ENCODE assay signal across 8 cellular contexts in the genomic region with DNA sequence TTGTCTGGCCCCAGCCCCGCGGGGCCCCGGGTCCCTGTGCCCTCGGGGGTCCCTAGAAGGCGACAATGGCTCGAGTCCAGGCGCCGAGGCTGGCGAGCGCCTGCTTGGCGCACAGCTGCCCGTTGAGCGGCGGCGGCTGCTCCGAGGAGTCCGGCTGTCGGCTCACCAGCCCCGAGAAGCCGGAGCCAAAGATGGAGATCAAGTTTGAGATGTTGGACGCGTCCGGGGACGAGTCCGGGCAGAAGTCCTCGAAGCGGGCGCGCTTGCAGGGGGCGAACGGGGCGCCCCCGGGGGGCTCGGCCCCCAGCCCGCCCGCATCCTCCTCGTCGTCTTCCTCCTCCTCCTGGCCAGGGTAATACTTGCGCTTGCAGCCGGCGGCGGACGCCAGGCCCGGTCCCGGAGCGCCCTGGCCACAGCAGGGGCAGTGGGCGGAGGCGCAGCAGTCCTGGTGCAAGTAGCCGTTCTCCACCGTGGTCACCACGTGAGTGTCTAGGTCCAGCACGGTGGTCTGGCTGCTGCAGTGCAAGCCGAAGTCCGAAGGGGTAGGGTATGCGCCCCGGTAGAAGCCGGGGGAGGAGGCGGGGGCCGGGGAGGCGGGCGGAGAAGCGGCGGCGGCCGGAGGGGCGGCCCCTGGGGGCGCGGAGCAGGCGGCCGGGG. TPM values are rescaled to one million over a fixed set of nuclear protein-coding genes. Genes with fewer than 3 reads are reported as not detected.
DNase-seq lines count a peak whose midpoint lies in the region; ATAC-seq and TF ChIP-seq lines count a peak whose summit lies in the region.

No MANE protein-coding gene starts in this region.

- TF ChIP-seq CTCF in Panc1 (IDR thresholded peaks at IDR 0.05): no peak
- no peak for TF ChIP-seq CTCF in thyroid gland (IDR thresholded peaks at IDR 0.05)

- TF ChIP-seq POLR2A in thyroid gland (IDR thresholded peaks at IDR 0.05): peak in 1 of 2 donors; percentile 5

- H3K9me3 ChIP-seq in Panc1 (ENCODE audit: control insufficient read depth, insufficient read depth, low read depth, low read length) (no peaks in the 10 kb centered on the region), thyroid gland (no peaks in the 10 kb centered on the region)

- DNase-seq in activated gamma-delta T cell (lab: John Stamatoyannopoulos, UW): peak; percentile 17
- DNase-seq in activated gamma-delta T cell treated with Interleukin-2 at 50 U/mL for 16 hours: no peak
- DNase-seq in Panc1 (ENCODE audit: low read depth, low spot score): no peak
- peak; percentile 72 to 78 for DNase-seq in lung microvascular endothelial cell (ENCODE audit: low read depth in 2 of 2)
- DNase-seq in thyroid gland: peak; percentile 51 to 56

- ATAC-seq in Panc1 (no peak), HG02852 (IDR thresholded peaks at IDR 0.05; ENCODE audit: unreplicated experiment) (no peak), GM19395 (IDR thresholded peaks at IDR 0.05; ENCODE audit: unreplicated experiment) (no peak)

- TSS peak; percentile 95 for BruUV-seq in Panc1 (replicated peaks; lab: Mats Ljungman, UMichigan)

- intact Hi-C loops in Panc1 (cut with micrococcal nuclease; ENCODE audit: unreplicated experiment) (loop anchor here (5.0 kb wide), 3 partner anchors 160 to 430 kb away; no protein-coding TSS in a partner anchor), thyroid gland (cut with DNase I) (loop anchor here (5.0 kb wide), 1 partner anchor 35 kb away; no protein-coding TSS in a partner anchor)

- H3K27me3 ChIP-seq in Panc1 (ENCODE audit: control insufficient read depth, insufficient read depth, low read length): no peaks in the 10 kb centered on the region
- no peaks in the 10 kb centered on the region for H3K27me3 ChIP-seq in thyroid gland

- peak overlapping the region; percentile 74 to 81 for H3K4me3 ChIP-seq in Panc1 (ENCODE audit: low read depth in 2 of 2, low read length in 2 of 2)
- peak overlapping the region; percentile 28 to 91 (median 81) for H3K4me3 ChIP-seq in thyroid gland (replicated peaks in 1 of 3)

- peaks cover 22% of the 10 kb centered on the region for H3K4me1 ChIP-seq in Panc1 (ENCODE audit: control insufficient read depth, insufficient read depth, low read length)
- peaks cover 30 to 33% of the 10 kb centered on the region in 2 donors for H3K4me1 ChIP-seq in thyroid gland

- CTCF ChIA-PET in Panc1 (lab: Charles Lee): interaction anchor here (0.6 kb wide), 1 partner anchor 46 kb away, joined by 3 read pairs; no protein-coding TSS in a partner anchor

- WGBS in thyroid gland, 2 donors: 0 to 1% methylated on average over 10 to 30 of the region's 70 CpGs

- POLR2A ChIA-PET in Panc1 (lab: Charles Lee): no interaction called here

- in situ Hi-C loops in Panc1 (cut with HindIII; ENCODE audit: low pct_unique_long_range_greater_than_20kb, low sequenced_read_pairs): no loop called here

- H3K27ac ChIP-seq in Panc1 (ENCODE audit: low read length) (peak overlapping the region; percentile 95), cingulate gyrus (ENCODE audit: low read depth, low read length) (peak overlapping the region; percentile 94), thyroid gland (peak overlapping the region; percentile 94 to 100 (median 98))

- H3K36me3 ChIP-seq in Panc1 (ENCODE audit: control insufficient read depth, insufficient read depth, low read length) (no peaks in the 10 kb centered on the region; the same call in 1 of the 2 replicates), thyroid gland (no peaks in the 10 kb centered on the region)

RNA-seq across cellular contexts. Expression of a gene that starts 1.1 kb away (rescaled TPM):
- total RNA-seq in Panc1 (2021; ENCODE audit: unreplicated experiment) (44.6 TPM), lung microvascular endothelial cell (13.1 and 20.4 TPM in 2 replicates), thyroid gland (10 to 100 TPM in 3 of 4 donors, 1 to 10 TPM in 1; 7.8 to 20.2 (median 12.6) TPM)
- polyA plus RNA-seq in Panc1 (2012; ENCODE audit: insufficient read length): 56.2 TPM

Comparison
In these comparisons a context has a peak if more than half of its experiments do, and no peak if none do; other contexts are left out.
1. DNase-seq: peak in activated gamma-delta T cell (single experiment), lung microvascular endothelial cell (2 of 2) and thyroid gland (2 of 2); none in activated gamma-delta T cell treated with Interleukin-2 at 50 U/mL for 16 hours (single experiment) and Panc1 (single experiment).
2. Peak in every context shown above with its lines, with median percentiles within 50 percentile points of each other: H3K27ac ChIP-seq.